ENCODE assay signal across 24 cellular contexts in the genomic region with DNA sequence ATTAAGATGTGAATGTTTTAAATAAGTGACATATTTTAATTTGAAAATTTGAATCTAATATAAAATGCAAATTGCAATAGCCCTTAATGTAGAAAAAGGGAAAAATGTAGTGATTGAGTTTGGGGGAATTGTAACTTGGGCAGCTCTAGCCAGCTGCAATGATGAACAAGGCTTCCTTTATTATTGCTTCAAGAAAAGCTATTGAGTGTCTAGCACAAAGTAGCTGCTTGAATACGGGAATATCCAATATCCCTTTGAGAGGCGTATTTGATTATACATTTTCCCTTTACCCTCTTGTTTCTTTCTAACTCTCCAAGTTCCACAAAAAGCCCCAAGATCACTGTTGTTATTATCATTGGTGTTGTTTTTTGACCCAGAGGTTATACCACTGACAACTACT.
"Had no signal": no experiment of that assay in that cellular context is flagged by ENCODE, and none has a peak within 500 bp of the region (broad histone marks: within the 10 kb centered on the region; RNA-seq: fewer than 3 reads in every experiment).

No MANE protein-coding gene starts in this region.

- ATAC-seq: foreskin keratinocyte; gastroesophageal sphincter; heart right ventricle; left colon; left ventricle myocardium superior; lower lobe of right lung; mucosa of descending colon; natural killer cell treated with Interleukin-12 subunit alpha and Interleukin-12 subunit beta and Interleukin-15 and Interleukin-18, amount 100 ng/mL, for 72 hours; pancreas; sciatic nerve; stimulated activated effector memory CD8-positive, alpha-beta T cell treated with anti-CD3 and anti-CD28 coated beads, Interleukin-12 subunit alpha, Interleukin-12 subunit beta, amount 100 ng/mL, for 72 hours had no signal

- H3K27me3 ChIP-seq: esophagus muscularis mucosa, foreskin keratinocyte, gastroesophageal sphincter, heart right ventricle, neutrophil, stomach, thyroid gland, vagina had no signal

- H3K27ac ChIP-seq: esophagus muscularis mucosa, foreskin keratinocyte, gastroesophageal sphincter, heart right ventricle, lower lobe of right lung, neutrophil, pancreas, stomach, thyroid gland, vagina had no signal

- DNase-seq: cerebellar nuclear complex; effector memory CD4-positive, alpha-beta T cell; foreskin keratinocyte; glutamatergic neuron; heart right ventricle; left colon; left ventricle myocardium superior; lower lobe of right lung; mucosa of descending colon; naive B cell; pancreas; stimulated activated CD4-positive, alpha-beta T cell treated with anti-CD3 and anti-CD28 coated beads, Interleukin-2, amount 100 ng/mL, for 24 hours; stimulated activated CD4-positive, alpha-beta T cell treated with anti-CD3 and anti-CD28 coated beads, Interleukin-4, amount 100 ng/mL, for 24 hours; stimulated activated naive CD4-positive, alpha-beta T cell treated with Interleukin-2 at 50 U/mL for 16 hours; stomach; thyroid gland; trophoblast cell had no signal
